Comparison of ENCODE assay signal across 9 cellular contexts in the genomic region with DNA sequence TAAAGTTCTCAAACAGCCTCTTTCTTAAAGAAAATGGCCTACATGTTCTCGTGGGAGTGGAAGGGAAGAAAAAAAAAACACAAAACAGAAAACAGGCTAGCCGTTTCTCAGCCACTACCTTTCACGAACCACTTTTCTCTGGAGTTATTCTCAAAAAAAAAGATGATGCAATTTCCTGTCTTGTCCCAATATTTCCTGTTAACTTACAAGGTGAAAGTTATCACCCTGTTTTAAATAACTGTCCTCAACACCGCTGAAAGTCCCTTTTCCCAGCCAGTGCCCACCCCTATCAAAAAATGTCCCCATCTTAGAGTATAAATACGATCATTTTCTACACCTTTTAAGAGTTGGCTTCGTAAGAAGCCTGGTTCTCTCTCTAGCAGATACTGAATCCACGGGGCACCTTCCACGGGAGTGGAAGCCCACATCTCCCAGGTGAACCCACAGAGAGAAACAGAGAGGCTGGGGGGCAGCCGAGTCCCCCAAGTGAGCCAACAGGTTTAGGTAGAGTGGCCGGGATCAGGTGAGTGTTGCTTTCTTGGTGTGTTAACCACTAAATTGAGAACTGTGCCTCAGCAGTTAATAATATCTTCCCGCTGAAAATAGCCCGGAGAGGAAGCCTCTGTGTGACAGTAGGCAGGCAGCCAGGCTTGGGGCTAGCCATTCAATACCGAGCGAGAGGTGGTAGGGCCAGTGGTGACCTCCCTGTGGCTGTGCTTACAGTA. TPM values are rescaled to one million over a fixed set of nuclear protein-coding genes. Genes with fewer than 3 reads are reported as not detected.
DNase-seq lines count a peak whose midpoint lies in the region; ATAC-seq, FAIRE-seq and TF ChIP-seq lines count a peak whose summit lies in the region.
"Had no signal": no experiment of that assay in that cellular context is flagged by ENCODE, and none has a peak within 500 bp of the region (broad histone marks: within the 10 kb centered on the region; RNA-seq: fewer than 3 reads in every experiment).

No MANE protein-coding gene starts in this region.

- ATAC-seq in HG03025 (IDR thresholded peaks at IDR 0.05; ENCODE audit: low FRiP score, unreplicated experiment) (peak; percentile 53), T-cell (replicated peaks in 1 of 4) (peak in 1 of 4 experiments; percentile 5), gastroesophageal sphincter (peak; percentile 29)

- H3K27me3 ChIP-seq in gastroesophageal sphincter: no peaks in the 10 kb centered on the region
- H3K27me3 ChIP-seq in small intestine (ENCODE audit: control insufficient read depth in 2 of 2, insufficient read depth in 2 of 2, low read length in 2 of 2): no peaks in the 10 kb centered on the region

- H3K9me3 Mint-ChIP-seq in T-cell: no peaks in the 10 kb centered on the region

- peaks cover 4% of the 10 kb centered on the region for H3K36me3 Mint-ChIP-seq in T-cell

- CTCF ChIA-PET in T-cell (lab: Charles Lee): interaction anchor here (0.6 to 1.0 kb wide), 3 partner anchors 20 to 33 kb away, joined by 3 to 11 read pairs (median 3); no protein-coding TSS in a partner anchor

- no peak for TF ChIP-seq CTCF in gastroesophageal sphincter (IDR thresholded peaks at IDR 0.05)

- no peaks in the 10 kb centered on the region for H3K9me3 ChIP-seq in gastroesophageal sphincter
- H3K9me3 ChIP-seq in small intestine (ENCODE audit: control insufficient read depth, low read depth): no peaks in the 10 kb centered on the region

- DNase-seq in DMS153 treated with DMSO at 0.1 percent for 48 hours (lab: John Stamatoyannopoulos, UW; ENCODE audit: unreplicated experiment): peak; percentile 35
- no peak for DNase-seq in DMS153 (lab: John Stamatoyannopoulos, UW)
- no peak for DNase-seq in T-cell
- no peak for DNase-seq in small intestine
- DNase-seq in SK-N-DZ (ENCODE audit: low spot score): no peak
- no peak for DNase-seq in SW480 (ENCODE audit: low spot score)

- H3K27me3 Mint-ChIP-seq in T-cell: no peaks in the 10 kb centered on the region

- POLR2A ChIA-PET in T-cell (lab: Charles Lee): interaction anchor here in 1 of 2 donors (0.6 kb wide), 1 partner anchor 8 kb away, joined by 3 read pairs; no protein-coding TSS in a partner anchor

- peak overlapping the region; percentile 41 to 98 (median 85) for H3K27ac ChIP-seq in gastroesophageal sphincter
- peak overlapping the region; percentile 22 to 77 for H3K27ac ChIP-seq in small intestine (ENCODE audit: low read depth in 1 of 2, low read length in 1 of 2)

- WGBS in gastroesophageal sphincter (ENCODE audit: low coverage in 1 of 2), 2 donors: 16 to 17% methylated on average over 5 to 6 of the region's 14 CpGs
- WGBS in small intestine, 3 donors: 39 to 74% (median 60%) methylated on average over 14 of the region's 14 CpGs

- H3K4me1 ChIP-seq in gastroesophageal sphincter (peaks cover 33 to 100% (median 89%) of the 10 kb centered on the region in 3 donors), small intestine (ENCODE audit: control insufficient read depth in 2 of 2, insufficient read depth in 1 of 2, low read depth in 1 of 2, low read length in 1 of 2) (peaks cover 41 to 59% of the 10 kb centered on the region in 2 donors)

- peak overlapping the region; percentile 66 to 76 for H3K27ac Mint-ChIP-seq in T-cell

- no peak for FAIRE-seq in small intestine (lab: Jason Lieb, UNC)
- FAIRE-seq: A204.1 had no signal

- H3K4me3 ChIP-seq in gastroesophageal sphincter (peak overlapping the region in 1 of 2 donors; percentile 14), small intestine (ENCODE audit: low read depth in 1 of 2, low read length in 2 of 2) (no peak overlapping the region)

- H3K4me1 Mint-ChIP-seq in T-cell: peaks cover 93 to 97% (median 94%) of the 10 kb centered on the region in 3 donors

- H3K36me3 ChIP-seq in gastroesophageal sphincter (no peaks in the 10 kb centered on the region), small intestine (ENCODE audit: control insufficient read depth in 2 of 2, insufficient read depth in 2 of 2, low read length in 2 of 2) (peaks cover 0 to 9% of the 10 kb centered on the region in 2 donors)

- no peak for TF ChIP-seq EP300 in gastroesophageal sphincter (IDR thresholded peaks at IDR 0.05)

- peak overlapping the region; percentile 57 to 73 (median 68) for H3K4me3 Mint-ChIP-seq in T-cell

- TF ChIP-seq POLR2A in gastroesophageal sphincter (IDR thresholded peaks at IDR 0.05): no peak

RNA-seq across cellular contexts. Expression of a gene that starts 15.9 kb away (rescaled TPM):
- 100 to 1,000 TPM in 1 of 5 donors, 10 to 100 TPM in 4; 28.5 to 138 (median 57.7) TPM for total RNA-seq in T-cell
- total RNA-seq in gastroesophageal sphincter: 10 to 100 TPM; 41.2 to 76.0 (median 55.2) TPM
- polyA plus RNA-seq in small intestine: 10 to 100 TPM; 17.2 to 24.0 (median 18.3) TPM
- polyA plus RNA-seq in SK-N-DZ (2014; cell fraction: cytosol; rRNA removed): 9.8 and 14.5 TPM in 2 replicates
- polyA plus RNA-seq in SK-N-DZ (2014; cell fraction: nucleus; rRNA removed): 6.3 and 6.9 TPM in 2 replicates
